ENCODE assay signal across 8 cellular contexts in the genomic region with DNA sequence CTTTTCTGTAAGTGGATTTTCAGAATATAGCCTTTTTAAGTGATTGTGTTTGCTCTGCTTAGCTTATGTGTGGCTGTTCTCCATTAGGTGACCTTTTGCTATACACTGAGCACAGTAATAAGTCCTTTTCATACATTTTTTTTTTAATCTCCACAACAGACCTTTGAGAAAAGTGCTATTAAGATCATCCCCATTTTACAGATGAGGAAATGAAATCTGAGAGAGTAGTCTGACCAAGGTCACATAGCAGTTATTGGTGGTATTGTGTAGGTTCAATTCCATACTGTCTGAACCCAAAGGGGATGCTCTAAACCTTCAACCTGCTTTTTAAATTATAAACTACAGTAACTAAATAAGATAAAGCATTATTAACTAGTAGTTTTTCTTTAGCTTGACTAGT. TPM values are rescaled to one million over a fixed set of nuclear protein-coding genes. Genes with fewer than 3 reads are reported as not detected.
DNase-seq lines count a peak whose midpoint lies in the region; ATAC-seq and TF ChIP-seq lines count a peak whose summit lies in the region.

No MANE protein-coding gene starts in this region.

- TF ChIP-seq POLR2A in stomach (IDR thresholded peaks at IDR 0.05), result no peak

- peak overlapping the region; percentile 94 for H3K4me3 Mint-ChIP-seq in T-helper 2 cell treated with Interferon-gamma antibody and Interleukin-4, amounts not matched to agents 5 μg/mL and 100 μg/mL, for 36 hours
- H3K4me3 Mint-ChIP-seq in activated CD8-positive, alpha-beta T cell treated with anti-CD3 and anti-CD28 coated beads for 36 hours, result peak overlapping the region; percentile 81

- no peak for ATAC-seq in activated CD8-positive, alpha-beta T cell treated with anti-CD3 and anti-CD28 coated beads for 36 hours
- no peak for ATAC-seq in GM19324 (IDR thresholded peaks at IDR 0.05; ENCODE audit: low FRiP score, unreplicated experiment)

- peak overlapping the region; percentile 97 for H3K9ac ChIP-seq in iPS-18a (ENCODE audit: low read length)

- H3K9me3 ChIP-seq in iPS-18a (ENCODE audit: control insufficient read depth, low read depth, low read length) (no peaks in the 10 kb centered on the region), stomach (no peaks in the 10 kb centered on the region)

- H3K27ac Mint-ChIP-seq in T-helper 2 cell treated with Interferon-gamma antibody and Interleukin-4, amounts not matched to agents 5 μg/mL and 100 μg/mL, for 36 hours, result peak overlapping the region; percentile 56
- H3K27ac Mint-ChIP-seq in activated CD8-positive, alpha-beta T cell treated with anti-CD3 and anti-CD28 coated beads for 36 hours, result peak overlapping the region; percentile 92

- peak overlapping the region; percentile 75 for H3K4me3 ChIP-seq in iPS-18a (ENCODE audit: low read length)
- H3K4me3 ChIP-seq in stomach, result peak overlapping the region; percentile 59 to 97 (median 68)

- H3K36me3 ChIP-seq in iPS-18a (ENCODE audit: control insufficient read depth, low read depth, low read length) (peaks cover 5% of the 10 kb centered on the region), stomach (peaks cover 0 to 12% (median 2%) of the 10 kb centered on the region in 4 donors)

- intact Hi-C loops in activated CD8-positive, alpha-beta T cell treated with anti-CD3 and anti-CD28 coated beads for 36 hours (cut with micrococcal nuclease), result loop anchor here (2.0 kb wide), 1 partner anchor 18 kb away; no protein-coding TSS in a partner anchor
- intact Hi-C loops in stomach (cut with DNase I; ENCODE audit: low total_unique reads), result no loop called here

- H3K27me3 ChIP-seq in iPS-18a (ENCODE audit: control insufficient read depth, insufficient read depth, low read length) (no peaks in the 10 kb centered on the region), stomach (no peaks in the 10 kb centered on the region)

- H3K27me3 Mint-ChIP-seq in T-helper 2 cell treated with Interferon-gamma antibody and Interleukin-4, amounts not matched to agents 5 μg/mL and 100 μg/mL, for 36 hours (ENCODE audit: low read depth), result no peaks in the 10 kb centered on the region
- no peaks in the 10 kb centered on the region for H3K27me3 Mint-ChIP-seq in activated CD8-positive, alpha-beta T cell treated with anti-CD3 and anti-CD28 coated beads for 36 hours

- H3K36me3 Mint-ChIP-seq in T-helper 2 cell treated with Interferon-gamma antibody and Interleukin-4, amounts not matched to agents 5 μg/mL and 100 μg/mL, for 36 hours (ENCODE audit: low read depth), result peaks cover 23% of the 10 kb centered on the region
- H3K36me3 Mint-ChIP-seq in activated CD8-positive, alpha-beta T cell treated with anti-CD3 and anti-CD28 coated beads for 36 hours (ENCODE audit: low read depth), result peaks cover 45% of the 10 kb centered on the region

- H3K27ac ChIP-seq in iPS-18a (ENCODE audit: low read length), result no peak overlapping the region
- peak overlapping the region in 2 of 5 donors; percentile 99 to 100 for H3K27ac ChIP-seq in stomach
- no peak overlapping the region for H3K27ac ChIP-seq in substantia nigra (ENCODE audit: low read depth, low read length, poor library complexity, severe bottlenecking)

- TF ChIP-seq EP300 in stomach (IDR thresholded peaks at IDR 0.05), result no peak

- no peaks in the 10 kb centered on the region for H3K9me3 Mint-ChIP-seq in T-helper 2 cell treated with Interferon-gamma antibody and Interleukin-4, amounts not matched to agents 5 μg/mL and 100 μg/mL, for 36 hours
- no peaks in the 10 kb centered on the region for H3K9me3 Mint-ChIP-seq in activated CD8-positive, alpha-beta T cell treated with anti-CD3 and anti-CD28 coated beads for 36 hours

- TF ChIP-seq CTCF in activated CD8-positive, alpha-beta T cell treated with anti-CD3 and anti-CD28 coated beads for 36 hours (IDR thresholded peaks at IDR 0.05), result no peak
- TF ChIP-seq CTCF in stomach (IDR thresholded peaks at IDR 0.05), result no peak

- CTCF ChIA-PET in activated CD8-positive, alpha-beta T cell treated with anti-CD3 and anti-CD28 coated beads for 36 hours (lab: Charles Lee), result interaction anchor here (0.8 to 3.1 kb wide), 6 partner anchors 8 to 36 kb away, joined by 3 to 23 read pairs (median 4); no protein-coding TSS in a partner anchor

- H3K4me1 ChIP-seq in iPS-18a (ENCODE audit: control insufficient read depth, low read depth, low read length) (peaks cover 7% of the 10 kb centered on the region), stomach (peaks cover 42 to 63% (median 53%) of the 10 kb centered on the region in 4 donors)

- peaks cover 43% of the 10 kb centered on the region for H3K4me1 Mint-ChIP-seq in T-helper 2 cell treated with Interferon-gamma antibody and Interleukin-4, amounts not matched to agents 5 μg/mL and 100 μg/mL, for 36 hours (ENCODE audit: low read depth)
- H3K4me1 Mint-ChIP-seq in activated CD8-positive, alpha-beta T cell treated with anti-CD3 and anti-CD28 coated beads for 36 hours (ENCODE audit: low read depth), result peaks cover 51% of the 10 kb centered on the region

- no peak for DNase-seq in T-helper 2 cell treated with Interferon-gamma antibody and Interleukin-4, amounts not matched to agents 5 μg/mL and 100 μg/mL, for 36 hours (ENCODE audit: low spot score)
- DNase-seq in T-helper 2 cell (no peak), stomach (no peak), substantia nigra (lab: John Stamatoyannopoulos, UW) (no peak), H4 (ENCODE audit: low spot score) (no peak)
- no peak for DNase-seq in activated CD8-positive, alpha-beta T cell treated with anti-CD3 and anti-CD28 coated beads for 36 hours

- POLR2A ChIA-PET in activated CD8-positive, alpha-beta T cell treated with anti-CD3 and anti-CD28 coated beads for 36 hours (lab: Charles Lee), result interaction anchor here (0.5 to 3.1 kb wide), 4 partner anchors 10 to 1845 kb away, joined by 3 to 28 read pairs (median 6); no protein-coding TSS in a partner anchor

RNA-seq across cellular contexts. Expression of a gene that starts 1.7 kb away (rescaled TPM):
- 100 to 1,000 TPM; 229 to 238 TPM for total RNA-seq in activated CD8-positive, alpha-beta T cell treated with anti-CD3 and anti-CD28 coated beads for 36 hours
- 10 to 100 TPM; 44.9 to 99.3 (median 90.5) TPM for total RNA-seq in stomach
- 100 to 1,000 TPM in 1 of 3 donors, 10 to 100 TPM in 2; 19.0 to 404 (median 35.9) TPM for polyA plus RNA-seq in stomach
- 32.5 and 37.8 TPM in 2 replicates for total RNA-seq in H4 (2014; rRNA removed; shearing (Covaris generic))
